Comparison of ENCODE assay signal across 1 cellular context in the genomic region with DNA sequence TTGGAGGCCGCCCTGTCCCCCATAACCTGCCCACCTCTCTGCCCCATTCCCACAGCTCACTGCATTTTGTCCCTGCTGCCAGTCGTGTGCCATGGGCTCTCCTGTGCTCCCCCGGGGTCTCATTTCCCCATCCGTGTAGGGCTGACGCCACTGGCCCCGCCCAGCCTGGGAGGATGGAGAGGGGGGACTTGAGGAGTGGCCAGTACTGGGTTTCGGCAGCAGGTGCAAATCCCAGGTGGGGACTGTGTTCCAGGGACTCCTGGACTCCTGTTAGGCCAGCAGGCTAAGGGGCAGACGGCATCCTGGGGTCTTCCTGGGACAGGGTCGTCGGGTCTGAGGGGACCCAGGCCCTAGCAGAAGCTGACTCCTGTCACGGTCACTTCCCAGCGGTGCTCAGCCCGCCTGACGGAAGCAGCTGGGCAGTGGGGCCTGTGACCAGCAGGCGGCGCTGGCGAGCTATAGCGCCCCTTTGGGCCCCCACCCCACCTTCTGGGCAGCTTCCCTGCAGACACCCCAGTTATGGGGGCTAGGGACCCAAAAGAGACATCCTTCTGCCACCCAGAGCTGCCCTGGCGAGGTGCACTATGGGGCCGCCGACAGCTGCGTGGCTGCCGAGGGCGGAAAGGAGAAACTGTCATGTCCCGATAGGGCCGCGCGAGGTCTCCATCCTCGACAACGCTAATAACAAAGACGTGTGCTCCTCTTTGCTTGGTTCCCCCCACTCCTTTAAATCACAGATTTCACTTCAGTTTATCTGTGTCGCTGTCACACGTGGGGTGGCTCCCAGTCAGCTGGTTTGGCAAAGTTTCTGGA.
TF ChIP-seq lines count a peak whose summit lies in the region.

No MANE protein-coding gene starts in this region.

TF ChIP-seq in K562, 482 proteins besides CTCF, POLR2A, EP300 and RAD21 (continued from another document and continues in another):
- TF ChIP-seq SIN3B (IDR thresholded peaks at IDR 0.05; ENCODE audit: low read depth) (peak; percentile 33; the same call in 1 of the 2 replicates), KLF1 (tag; IDR thresholded peaks at IDR 0.05) (peak; percentile 47; the same call in 1 of the 2 replicates), ZNF140 (CRISPR knock-in tag; IDR thresholded peaks at IDR 0.05) (no peak), ZBTB7A (IDR thresholded peaks at IDR 0.05; ENCODE audit: borderline replicate concordance, control insufficient read depth, low read depth, low read length) (peak; percentile 83; the same call in 1 of the 2 replicates), SMAD2 (IDR thresholded peaks at IDR 0.05; ENCODE audit: low read depth, low read length) (no peak), KLF16 (IDR thresholded peaks at IDR 0.05) (0 out of 2 replicates have a peak, but pooled peaks have one; percentile 24), MLLT1 (IDR thresholded peaks at IDR 0.05) (0 out of 4 replicates have a peak, but pooled peaks of 1 of the 2 experiments have one; percentile 41), CBX8 (IDR thresholded peaks at IDR 0.05; ENCODE audit: borderline replicate concordance, extremely low read depth, low read depth, low read length, poor library complexity, severe bottlenecking) (no peak), ZNF384 (IDR thresholded peaks at IDR 0.05; ENCODE audit: low read depth, low read length) (no peak), CREM (IDR thresholded peaks at IDR 0.05; ENCODE audit: low read depth) (0 out of 2 replicates have a peak, but pooled peaks have one; percentile 33), ASH1L (IDR thresholded peaks at IDR 0.05; ENCODE audit: borderline replicate concordance, low read depth, partially characterized antibody) (no peak), STAT5B (CRISPR knock-in tag; IDR thresholded peaks at IDR 0.05) (no peak), CCNT2 (IDR thresholded peaks at IDR 0.05; ENCODE audit: borderline replicate concordance, extremely low read depth, insufficient read length, low read depth, low read length) (no peak), ESRRB (CRISPR knock-in tag; IDR thresholded peaks at IDR 0.05; ENCODE audit: borderline replicate concordance) (no peak), RUNX1 (IDR thresholded peaks at IDR 0.05; ENCODE audit: low read depth) (no peak), ZNF263 (CRISPR knock-in tag; IDR thresholded peaks at IDR 0.05; ENCODE audit: borderline replicate concordance) (peak; percentile 64), PHTF2 (CRISPR knock-in tag; IDR thresholded peaks at IDR 0.05) (no peak), KLF13 (tag; IDR thresholded peaks at IDR 0.05; ENCODE audit: borderline replicate concordance, low read depth) (no peak), ZNF639 (CRISPR knock-in tag; conservative IDR thresholded peaks at IDR 0.05 in 1 of 2, IDR thresholded peaks at IDR 0.05 in 1 of 2) (no peak), VEZF1 (CRISPR knock-in tag; IDR thresholded peaks at IDR 0.05) (peak; percentile 66), ETV1 (tag; conservative IDR thresholded peaks at IDR 0.05; ENCODE audit: low read depth) (0 out of 2 replicates have a peak, but pooled peaks have one; percentile 9), MAZ (CRISPR knock-in tag; conservative IDR thresholded peaks at IDR 0.05 in 1 of 2, IDR thresholded peaks at IDR 0.05 in 1 of 2) (peak; percentile 95 to 96), ZNF12 (CRISPR knock-in tag; IDR thresholded peaks at IDR 0.05) (no peak), RB1 (IDR thresholded peaks at IDR 0.05; ENCODE audit: low read depth) (peak; percentile 92), ZNF644 (tag; IDR thresholded peaks at IDR 0.05; ENCODE audit: low read depth) (no peak), SFPQ (IDR thresholded peaks at IDR 0.05; ENCODE audit: low read depth, low read length) (no peak), CC2D1A (IDR thresholded peaks at IDR 0.05) (peak; percentile 72), CTBP1 (IDR thresholded peaks at IDR 0.05; ENCODE audit: borderline replicate concordance) (peak; percentile 46; the same call in 1 of the 2 replicates), TFAP4 (CRISPR knock-in tag; IDR thresholded peaks at IDR 0.05; ENCODE audit: borderline replicate concordance) (peak; percentile 88)
- TF ChIP-seq, protein P1, sequence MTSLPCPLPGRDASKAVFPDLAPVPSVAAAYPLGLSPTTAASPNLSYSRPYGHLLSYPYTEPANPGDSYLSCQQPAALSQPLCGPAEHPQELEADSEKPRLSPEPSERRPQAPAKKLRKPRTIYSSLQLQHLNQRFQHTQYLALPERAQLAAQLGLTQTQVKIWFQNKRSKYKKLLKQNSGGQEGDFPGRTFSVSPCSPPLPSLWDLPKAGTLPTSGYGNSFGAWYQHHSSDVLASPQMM (CRISPR knock-in tag; IDR thresholded peaks at IDR 0.05): no peak
- TF ChIP-seq, protein P2, sequence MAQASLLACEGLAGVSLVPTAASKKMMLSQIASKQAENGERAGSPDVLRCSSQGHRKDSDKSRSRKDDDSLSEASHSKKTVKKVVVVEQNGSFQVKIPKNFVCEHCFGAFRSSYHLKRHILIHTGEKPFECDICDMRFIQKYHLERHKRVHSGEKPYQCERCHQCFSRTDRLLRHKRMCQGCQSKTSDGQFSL (CRISPR knock-in tag; IDR thresholded peaks at IDR 0.05): no peak
- TF ChIP-seq, protein P2 (tag; IDR thresholded peaks at IDR 0.05): 0 out of 4 replicates have a peak, but pooled peaks of 1 of the 2 experiments have one; percentile 5
- TF ChIP-seq, protein P3, sequence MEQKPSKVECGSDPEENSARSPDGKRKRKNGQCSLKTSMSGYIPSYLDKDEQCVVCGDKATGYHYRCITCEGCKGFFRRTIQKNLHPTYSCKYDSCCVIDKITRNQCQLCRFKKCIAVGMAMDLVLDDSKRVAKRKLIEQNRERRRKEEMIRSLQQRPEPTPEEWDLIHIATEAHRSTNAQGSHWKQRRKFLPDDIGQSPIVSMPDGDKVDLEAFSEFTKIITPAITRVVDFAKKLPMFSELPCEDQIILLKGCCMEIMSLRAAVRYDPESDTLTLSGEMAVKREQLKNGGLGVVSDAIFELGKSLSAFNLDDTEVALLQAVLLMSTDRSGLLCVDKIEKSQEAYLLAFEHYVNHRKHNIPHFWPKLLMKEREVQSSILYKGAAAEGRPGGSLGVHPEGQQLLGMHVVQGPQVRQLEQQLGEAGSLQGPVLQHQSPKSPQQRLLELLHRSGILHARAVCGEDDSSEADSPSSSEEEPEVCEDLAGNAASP (IDR thresholded peaks at IDR 0.05): no peak
- TF ChIP-seq, protein P4, sequence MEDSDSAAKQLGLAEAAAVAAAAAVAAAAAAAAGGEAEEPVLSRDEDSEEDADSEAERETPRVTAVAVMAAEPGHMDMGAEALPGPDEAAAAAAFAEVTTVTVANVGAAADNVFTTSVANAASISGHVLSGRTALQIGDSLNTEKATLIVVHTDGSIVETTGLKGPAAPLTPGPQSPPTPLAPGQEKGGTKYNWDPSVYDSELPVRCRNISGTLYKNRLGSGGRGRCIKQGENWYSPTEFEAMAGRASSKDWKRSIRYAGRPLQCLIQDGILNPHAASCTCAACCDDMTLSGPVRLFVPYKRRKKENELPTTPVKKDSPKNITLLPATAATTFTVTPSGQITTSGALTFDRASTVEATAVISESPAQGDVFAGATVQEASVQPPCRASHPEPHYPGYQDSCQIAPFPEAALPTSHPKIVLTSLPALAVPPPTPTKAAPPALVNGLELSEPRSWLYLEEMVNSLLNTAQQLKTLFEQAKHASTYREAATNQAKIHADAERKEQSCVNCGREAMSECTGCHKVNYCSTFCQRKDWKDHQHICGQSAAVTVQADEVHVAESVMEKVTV (CRISPR knock-in tag; IDR thresholded peaks at IDR 0.05): peak; percentile 80
- TF ChIP-seq, protein P5, sequence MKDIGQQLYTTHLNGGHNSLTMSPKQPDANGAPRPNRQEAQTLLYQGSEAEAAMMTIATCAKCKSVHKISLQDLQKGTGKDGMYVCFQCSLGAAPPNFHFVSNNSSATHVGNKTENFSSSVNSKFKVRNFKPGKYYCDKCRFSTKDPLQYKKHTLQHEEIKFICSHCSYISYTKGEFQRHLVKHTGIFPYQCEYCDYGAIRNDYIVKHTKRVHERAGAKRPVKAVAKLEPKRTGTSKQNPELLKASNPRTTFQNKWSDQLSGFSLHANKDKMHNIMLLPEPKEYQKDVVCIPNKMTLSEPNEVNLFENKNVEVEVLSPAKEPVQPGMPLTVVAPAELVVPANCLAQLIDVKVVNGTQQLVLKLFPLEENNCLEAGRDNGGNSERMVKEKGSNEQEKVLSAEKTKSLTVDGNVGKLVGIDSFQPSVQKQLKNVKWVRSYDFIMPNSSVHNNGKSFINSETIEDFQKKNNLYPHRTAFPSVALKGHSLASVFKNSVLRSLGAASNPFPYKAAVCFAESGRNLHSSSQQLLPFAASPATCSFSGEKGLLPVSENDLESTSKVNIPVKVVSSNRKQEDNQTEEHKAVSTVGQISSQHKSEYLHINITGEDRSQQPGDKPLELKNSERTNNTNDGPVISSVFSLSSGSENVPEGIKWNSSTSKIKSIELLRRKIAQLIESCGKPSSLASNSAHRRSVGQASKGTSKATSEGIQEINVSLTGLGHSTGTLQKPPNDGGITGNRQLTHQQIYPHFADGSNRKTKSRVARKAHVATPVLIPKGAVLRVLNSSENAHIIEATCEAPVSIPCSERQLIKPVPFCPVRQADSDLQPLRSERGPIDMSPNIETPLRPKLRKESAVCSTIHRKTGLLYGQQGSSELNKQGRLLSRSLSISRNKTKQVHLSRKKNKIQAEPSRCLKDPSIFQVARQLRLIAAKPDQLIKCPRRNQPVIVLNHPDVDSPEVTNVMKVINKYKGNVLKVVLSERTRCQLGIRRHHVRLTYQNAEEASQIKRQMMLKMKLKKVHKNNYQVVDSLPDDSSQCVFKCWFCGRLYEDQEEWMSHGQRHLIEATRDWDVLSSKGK (CRISPR knock-in tag; IDR thresholded peaks at IDR 0.05): no peak
- TF ChIP-seq, protein P6, sequence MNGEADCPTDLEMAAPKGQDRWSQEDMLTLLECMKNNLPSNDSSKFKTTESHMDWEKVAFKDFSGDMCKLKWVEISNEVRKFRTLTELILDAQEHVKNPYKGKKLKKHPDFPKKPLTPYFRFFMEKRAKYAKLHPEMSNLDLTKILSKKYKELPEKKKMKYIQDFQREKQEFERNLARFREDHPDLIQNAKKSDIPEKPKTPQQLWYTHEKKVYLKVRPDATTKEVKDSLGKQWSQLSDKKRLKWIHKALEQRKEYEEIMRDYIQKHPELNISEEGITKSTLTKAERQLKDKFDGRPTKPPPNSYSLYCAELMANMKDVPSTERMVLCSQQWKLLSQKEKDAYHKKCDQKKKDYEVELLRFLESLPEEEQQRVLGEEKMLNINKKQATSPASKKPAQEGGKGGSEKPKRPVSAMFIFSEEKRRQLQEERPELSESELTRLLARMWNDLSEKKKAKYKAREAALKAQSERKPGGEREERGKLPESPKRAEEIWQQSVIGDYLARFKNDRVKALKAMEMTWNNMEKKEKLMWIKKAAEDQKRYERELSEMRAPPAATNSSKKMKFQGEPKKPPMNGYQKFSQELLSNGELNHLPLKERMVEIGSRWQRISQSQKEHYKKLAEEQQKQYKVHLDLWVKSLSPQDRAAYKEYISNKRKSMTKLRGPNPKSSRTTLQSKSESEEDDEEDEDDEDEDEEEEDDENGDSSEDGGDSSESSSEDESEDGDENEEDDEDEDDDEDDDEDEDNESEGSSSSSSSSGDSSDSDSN (IDR thresholded peaks at IDR 0.05; ENCODE audit: borderline replicate concordance in 1 of 2, low read depth in 2 of 2, low read length in 2 of 2): no peak
